In genomic region chr5:9338796-9339195, GRCh38 we compare ENCODE assay signal across 20 cellular contexts.
"Had no signal": no experiment of that assay in that cellular context is flagged by ENCODE, and none has a peak within 500 bp of the region (broad histone marks: within the 10 kb centered on the region; RNA-seq: fewer than 3 reads in every experiment).

No MANE protein-coding gene starts in this region.

- H3K4me1 Mint-ChIP-seq: activated naive CD4-positive, alpha-beta T cell treated with anti-CD3 and anti-CD28 coated beads, Interleukin-2, amount 50 U/mL, for 24 hours; memory B cell; naive B cell; stimulated activated naive CD8-positive, alpha-beta T cell treated with anti-CD3 and anti-CD28 coated beads, Interleukin-15, amount 100 ng/mL, for 72 hours had no signal

- H3K4me3 ChIP-seq: ascending aorta, cardiac muscle cell, mucosa of descending colon, ovary, psoas muscle, testis had no signal

- H3K27me3 ChIP-seq: ascending aorta, cardiac muscle cell, ovary, testis had no signal

- H3K36me3 Mint-ChIP-seq: activated naive CD4-positive, alpha-beta T cell treated with anti-CD3 and anti-CD28 coated beads, Interleukin-2, amount 50 U/mL, for 24 hours; memory B cell; naive B cell had no signal

- H3K27ac Mint-ChIP-seq: activated naive CD4-positive, alpha-beta T cell treated with anti-CD3 and anti-CD28 coated beads, Interleukin-2, amount 50 U/mL, for 24 hours; activated T-cell treated with anti-CD3 and anti-CD28 coated beads, Interleukin-2, amount 50 U/mL, for 72 hours; memory B cell; naive B cell; stimulated activated naive CD8-positive, alpha-beta T cell treated with anti-CD3 and anti-CD28 coated beads, Interleukin-15, amount 100 ng/mL, for 72 hours; type B pancreatic cell had no signal

- H3K36me3 ChIP-seq: ascending aorta, cardiac muscle cell, ovary, WERI-Rb-1 had no signal

- H3K9me3 ChIP-seq: ascending aorta, mucosa of descending colon, ovary, psoas muscle, testis had no signal

- H3K4me1 ChIP-seq: ascending aorta, psoas muscle, testis had no signal

- H3K27ac ChIP-seq: ascending aorta, cardiac muscle cell, ovary, psoas muscle, testis, WERI-Rb-1 had no signal

- DNase-seq: activated CD4-positive, alpha-beta T cell treated with anti-CD3 and anti-CD28 coated beads for 1 hour; activated effector memory CD4-positive, alpha-beta T cell treated with anti-CD3 and anti-CD28 coated beads, Interleukin-2, amount 50 U/mL, for 16 hours; activated T-cell treated with anti-CD3 and anti-CD28 coated beads, Interleukin-2, amount 50 U/mL, for 72 hours; kidney; left ventricle myocardium superior; mucosa of descending colon; naive B cell; ovary; psoas muscle; right cardiac atrium; small intestine; stimulated activated CD4-positive, alpha-beta T cell treated with anti-CD3 and anti-CD28 coated beads, Interleukin-4, amount 100 ng/mL, for 1 hour; stimulated activated naive CD8-positive, alpha-beta T cell treated with anti-CD3 and anti-CD28 coated beads, Interleukin-15, amount 100 ng/mL, for 72 hours had no signal

- H3K27me3 Mint-ChIP-seq: activated naive CD4-positive, alpha-beta T cell treated with anti-CD3 and anti-CD28 coated beads, Interleukin-2, amount 50 U/mL, for 24 hours; memory B cell; naive B cell; stimulated activated naive CD8-positive, alpha-beta T cell treated with anti-CD3 and anti-CD28 coated beads, Interleukin-15, amount 100 ng/mL, for 72 hours; type B pancreatic cell had no signal

- ATAC-seq: activated T-cell treated with anti-CD3 and anti-CD28 coated beads, Interleukin-2, amount 50 U/mL, for 72 hours; left ventricle myocardium superior; psoas muscle; right cardiac atrium; stimulated activated naive CD8-positive, alpha-beta T cell treated with anti-CD3 and anti-CD28 coated beads, Interleukin-15, amount 100 ng/mL, for 72 hours had no signal

- H3K4me3 Mint-ChIP-seq: activated naive CD4-positive, alpha-beta T cell treated with anti-CD3 and anti-CD28 coated beads, Interleukin-2, amount 50 U/mL, for 24 hours; activated T-cell treated with anti-CD3 and anti-CD28 coated beads, Interleukin-2, amount 50 U/mL, for 72 hours; memory B cell; naive B cell; stimulated activated naive CD8-positive, alpha-beta T cell treated with anti-CD3 and anti-CD28 coated beads, Interleukin-15, amount 100 ng/mL, for 72 hours; type B pancreatic cell had no signal
